24 cellular contexts compared by ENCODE assay signal in the genomic region with DNA sequence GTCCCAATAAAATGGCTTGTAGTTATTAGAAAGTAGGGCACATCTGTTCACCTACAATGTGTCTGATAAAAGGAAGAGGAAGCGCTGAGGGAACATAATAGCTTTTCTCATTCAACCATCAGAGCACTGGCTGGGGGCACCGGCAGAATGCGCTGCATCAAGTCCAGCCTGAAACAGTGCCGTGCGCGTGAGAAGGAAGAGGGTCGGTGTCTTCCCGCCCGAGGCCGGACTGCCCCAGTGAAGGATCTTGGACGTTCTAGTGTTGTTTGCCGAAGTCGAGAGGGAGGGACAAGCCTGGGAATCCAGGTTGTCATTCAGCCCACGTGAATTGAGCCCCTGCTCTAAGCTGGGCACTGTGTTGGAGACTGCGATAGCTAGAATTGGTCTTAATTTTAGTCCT.
"Had no signal": no experiment of that assay in that cellular context is flagged by ENCODE, and none has a peak within 500 bp of the region (broad histone marks: within the 10 kb centered on the region; RNA-seq: fewer than 3 reads in every experiment).

No MANE protein-coding gene starts in this region.

- H3K27ac Mint-ChIP-seq: immature natural killer cell; naive thymus-derived CD4-positive, alpha-beta T cell; natural killer cell treated with Interleukin-12 subunit alpha and Interleukin-12 subunit beta and Interleukin-15 and Interleukin-18, amount 100 ng/mL, for 72 hours; progenitor cell of endocrine pancreas; stimulated activated naive B cell treated with anti-CD40 and anti-IgM and Interleukin-4, amounts not matched to agents 10 μg/mL and 1 μg/mL and 100 μg/mL, for 72 hours; type B pancreatic cell had no signal

- H3K36me3 Mint-ChIP-seq: natural killer cell treated with Interleukin-12 subunit alpha and Interleukin-12 subunit beta and Interleukin-15 and Interleukin-18, amount 100 ng/mL, for 72 hours had no signal

- ATAC-seq: left colon; left lung; mucosa of descending colon; naive thymus-derived CD4-positive, alpha-beta T cell; natural killer cell treated with Interleukin-12 subunit alpha and Interleukin-12 subunit beta and Interleukin-15 and Interleukin-18, amount 100 ng/mL, for 72 hours; sciatic nerve; stimulated activated naive B cell treated with anti-CD40 and anti-IgM and Interleukin-4, amounts not matched to agents 10 μg/mL and 1 μg/mL and 100 μg/mL, for 72 hours; stimulated activated naive CD8-positive, alpha-beta T cell treated with anti-CD3 and anti-CD28 coated beads, Interleukin-15, Interleukin-2, amounts not matched to agents 100 U/mL and 50 U/mL, for 24 hours had no signal

- H3K27ac ChIP-seq: left lung, ovary, right atrium auricular region, skin epidermis, spleen, tibial nerve, uterus had no signal

- H3K27me3 ChIP-seq: left lung, ovary, right atrium auricular region, tibial nerve, uterus had no signal

- H3K36me3 ChIP-seq: ovary, uterus had no signal

- H3K4me1 ChIP-seq: right atrium auricular region, tibial nerve, uterus had no signal

- H3K9me3 Mint-ChIP-seq: naive thymus-derived CD4-positive, alpha-beta T cell; natural killer cell treated with Interleukin-12 subunit alpha and Interleukin-12 subunit beta and Interleukin-15 and Interleukin-18, amount 100 ng/mL, for 72 hours; stimulated activated naive B cell treated with anti-CD40 and anti-IgM and Interleukin-4, amounts not matched to agents 10 μg/mL and 1 μg/mL and 100 μg/mL, for 72 hours; type B pancreatic cell had no signal

- DNase-seq: head of caudate nucleus; hypothalamus; immature natural killer cell; kidney; left colon; mesendoderm; midbrain; mucosa of descending colon; naive thymus-derived CD4-positive, alpha-beta T cell; ovary; spleen; stimulated activated CD4-positive, alpha-beta T cell treated with anti-CD3 and anti-CD28 coated beads, Interleukin-4, amount 100 ng/mL, for 24 hours; stimulated activated naive B cell treated with anti-CD40 and anti-IgM and Interleukin-4, amounts not matched to agents 10 μg/mL and 1 μg/mL and 100 μg/mL, for 72 hours; stimulated activated naive CD8-positive, alpha-beta T cell treated with anti-CD3 and anti-CD28 coated beads, Interleukin-15, Interleukin-2, amounts not matched to agents 100 U/mL and 50 U/mL, for 24 hours; uterus had no signal

- H3K4me3 ChIP-seq: left lung, lung, mucosa of descending colon, ovary, right atrium auricular region, skin epidermis, spleen, tibial nerve, uterus had no signal

- H3K27me3 Mint-ChIP-seq: progenitor cell of endocrine pancreas, type B pancreatic cell had no signal

- H3K9me3 ChIP-seq: left lung, mucosa of descending colon, ovary, right atrium auricular region, spleen, tibial nerve, uterus had no signal

- H3K4me3 Mint-ChIP-seq: immature natural killer cell; naive thymus-derived CD4-positive, alpha-beta T cell; natural killer cell treated with Interleukin-12 subunit alpha and Interleukin-12 subunit beta and Interleukin-15 and Interleukin-18, amount 100 ng/mL, for 72 hours; stimulated activated naive B cell treated with anti-CD40 and anti-IgM and Interleukin-4, amounts not matched to agents 10 μg/mL and 1 μg/mL and 100 μg/mL, for 72 hours; type B pancreatic cell had no signal
